ENCODE assay signal across 20 cellular contexts in the genomic region with DNA sequence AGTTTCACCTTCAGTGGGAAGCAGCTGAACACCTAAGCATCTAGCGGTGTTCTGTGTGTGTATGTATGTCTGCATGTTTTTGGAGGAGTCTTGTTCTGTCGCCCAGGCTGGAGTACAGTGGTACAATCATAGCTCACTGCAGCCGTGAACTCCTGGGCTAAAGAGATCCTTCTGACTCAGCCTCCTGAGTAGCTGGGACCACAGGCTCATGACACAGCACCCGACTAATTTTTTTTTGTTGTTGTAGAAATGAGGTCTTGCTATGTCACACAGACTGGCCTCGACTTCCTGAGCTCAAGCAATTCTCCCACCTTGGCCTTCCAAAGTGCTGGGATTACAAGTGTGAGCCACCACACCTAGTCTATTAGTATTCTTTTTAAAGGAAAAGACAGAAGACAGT. TPM values are rescaled to one million over a fixed set of nuclear protein-coding genes. Genes with fewer than 3 reads are reported as not detected.
A peak's percentile ranks its signal among the peaks of the same experiment; 100 is the strongest.
DNase-seq lines count a peak whose midpoint lies in the region; ATAC-seq lines count a peak whose summit lies in the region.
"Had no signal": no experiment of that assay in that cellular context is flagged by ENCODE, and none has a peak within 500 bp of the region (broad histone marks: within the 10 kb centered on the region; RNA-seq: fewer than 3 reads in every experiment).

No MANE protein-coding gene starts in this region.

- peak; percentile 35 for DNase-seq in HK-2 (ENCODE audit: unreplicated experiment)
- peak; percentile 10 for DNase-seq in amniotic stem cell (lab: John Stamatoyannopoulos, UW)
- DNase-seq in glomerular visceral epithelial cell (ENCODE audit: extremely low spot score) = peak; percentile 42
- no peak for DNase-seq in stimulated activated effector memory CD8-positive, alpha-beta T cell treated with anti-CD3 and anti-CD28 coated beads, Interleukin-12 subunit alpha, Interleukin-12 subunit beta, amount 100 ng/mL, for 72 hours (ENCODE audit: low spot score in 2 of 2)
- DNase-seq in activated T-cell treated with anti-CD3 and anti-CD28 coated beads, Interleukin-2, amount 50 U/mL, for 48 hours = no peak
- DNase-seq in activated gamma-delta T cell treated with Interleukin-2 at 50 U/mL for 16 hours = no peak
- no peak for DNase-seq in occipital lobe (lab: John Stamatoyannopoulos, UW)
- DNase-seq: activated CD4-positive, alpha-beta T cell treated with anti-CD3 and anti-CD28 coated beads, Interleukin-2, amount 10 ng/mL, durations not matched to agents 24 days and 14 days; activated CD8-positive, alpha-beta memory T cell treated with anti-CD3 and anti-CD28 coated beads, Interleukin-2, amount 50 U/mL, for 48 hours; activated naive CD4-positive, alpha-beta T cell; AML-193; COR-L47; NCI-H1105; NCI-H526 treated with DMSO at 0.1 percent for 48 hours; sigmoid colon; stimulated activated CD4-positive, alpha-beta T cell treated with anti-CD3 and anti-CD28 coated beads, Interleukin-1b, Interleukin-23, amount 100 ng/mL, for 48 hours; stomach; T1000 had no signal

- no peak overlapping the region for H3K27ac Mint-ChIP-seq in stimulated activated effector memory CD8-positive, alpha-beta T cell treated with anti-CD3 and anti-CD28 coated beads, Interleukin-12 subunit alpha, Interleukin-12 subunit beta, amount 100 ng/mL, for 72 hours
- H3K27ac Mint-ChIP-seq: activated CD4-positive, alpha-beta T cell treated with anti-CD3 and anti-CD28 coated beads, Interleukin-2, amount 10 ng/mL, durations not matched to agents 24 days and 14 days had no signal

- no peak overlapping the region for H3K4me3 Mint-ChIP-seq in stimulated activated effector memory CD8-positive, alpha-beta T cell treated with anti-CD3 and anti-CD28 coated beads, Interleukin-12 subunit alpha, Interleukin-12 subunit beta, amount 100 ng/mL, for 72 hours
- H3K4me3 Mint-ChIP-seq: activated CD4-positive, alpha-beta T cell treated with anti-CD3 and anti-CD28 coated beads, Interleukin-2, amount 10 ng/mL, durations not matched to agents 24 days and 14 days had no signal

- H3K9me3 Mint-ChIP-seq in stimulated activated effector memory CD8-positive, alpha-beta T cell treated with anti-CD3 and anti-CD28 coated beads, Interleukin-12 subunit alpha, Interleukin-12 subunit beta, amount 100 ng/mL, for 72 hours = no peaks in the 10 kb centered on the region
- H3K9me3 Mint-ChIP-seq: activated CD4-positive, alpha-beta T cell treated with anti-CD3 and anti-CD28 coated beads, Interleukin-2, amount 10 ng/mL, durations not matched to agents 24 days and 14 days had no signal

- peaks cover 30% of the 10 kb centered on the region for H3K4me1 Mint-ChIP-seq in stimulated activated effector memory CD8-positive, alpha-beta T cell treated with anti-CD3 and anti-CD28 coated beads, Interleukin-12 subunit alpha, Interleukin-12 subunit beta, amount 100 ng/mL, for 72 hours

- ATAC-seq in stimulated activated effector memory CD8-positive, alpha-beta T cell treated with anti-CD3 and anti-CD28 coated beads, Interleukin-12 subunit alpha, Interleukin-12 subunit beta, amount 100 ng/mL, for 72 hours = peak; percentile 39
- ATAC-seq: pancreas had no signal

- peaks cover 76% of the 10 kb centered on the region for H3K36me3 Mint-ChIP-seq in stimulated activated effector memory CD8-positive, alpha-beta T cell treated with anti-CD3 and anti-CD28 coated beads, Interleukin-12 subunit alpha, Interleukin-12 subunit beta, amount 100 ng/mL, for 72 hours

RNA-seq across cellular contexts. Expression of a gene that starts 30.2 kb away (rescaled TPM):
- 24.2 TPM for total RNA-seq in occipital lobe

RNA-seq across cellular contexts. Expression of a gene that starts 54.2 kb away (rescaled TPM):
- 5.6 TPM for total RNA-seq in occipital lobe
- total RNA-seq: ascending aorta had no signal

RNA-seq across cellular contexts. Expression of a gene that starts 54.6 kb away (rescaled TPM):
- 39.5 TPM for total RNA-seq in occipital lobe

RNA-seq across cellular contexts. Expression of a gene that starts 54.7 kb away (rescaled TPM):
- total RNA-seq in occipital lobe = 0.16 TPM
- total RNA-seq: ascending aorta, stomach had no signal

Comparison
In these comparisons a context has a peak if more than half of its experiments do, and no peak if none do; other contexts are left out.
1. DNase-seq: peak in HK-2 (single experiment), amniotic stem cell (single experiment) and glomerular visceral epithelial cell (single experiment); none in stimulated activated effector memory CD8-positive, alpha-beta T cell treated with anti-CD3 and anti-CD28 coated beads, Interleukin-12 subunit alpha, Interleukin-12 subunit beta, amount 100 ng/mL, for 72 hours (0 of 2), activated T-cell treated with anti-CD3 and anti-CD28 coated beads, Interleukin-2, amount 50 U/mL, for 48 hours (0 of 2), activated gamma-delta T cell treated with Interleukin-2 at 50 U/mL for 16 hours (single experiment) and occipital lobe (single experiment).